In the genomic region with DNA sequence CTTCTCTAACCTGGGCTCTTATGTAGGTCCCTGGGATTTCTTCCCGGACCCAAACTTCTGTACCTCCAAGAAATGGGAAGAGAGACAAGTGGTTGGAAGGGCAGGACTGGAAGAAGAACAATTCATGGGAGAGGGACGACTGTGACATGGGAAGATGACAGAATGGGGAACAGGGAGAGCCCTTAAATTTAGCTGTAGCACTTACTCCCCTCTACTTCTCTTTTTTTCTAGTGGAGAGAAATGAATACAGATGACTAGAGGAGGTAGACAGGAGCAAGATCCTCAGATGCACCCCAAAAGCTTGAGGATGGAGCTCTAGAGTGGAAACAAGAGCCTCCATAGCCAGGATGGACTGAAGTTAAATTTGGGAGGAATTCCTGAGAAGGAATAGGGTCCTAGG, we compare ENCODE assay signal across 10 cellular contexts. TPM values are rescaled to one million over a fixed set of nuclear protein-coding genes. Genes with fewer than 3 reads are reported as not detected.
DNase-seq lines count a peak whose midpoint lies in the region; ATAC-seq and TF ChIP-seq lines count a peak whose summit lies in the region.
"Had no signal": no experiment of that assay in that cellular context is flagged by ENCODE, and none has a peak within 500 bp of the region (broad histone marks: within the 10 kb centered on the region; RNA-seq: fewer than 3 reads in every experiment).

No MANE protein-coding gene starts in this region.

- H3K4me1 ChIP-seq in thoracic aorta (ENCODE audit: control insufficient read depth in 1 of 2, low read depth in 2 of 2) = peaks cover 26 to 45% of the 10 kb centered on the region in 2 donors

- peak overlapping the region; percentile 83 for H3K9ac ChIP-seq in SU-DHL-6 (ENCODE audit: low read length)

- H3K9me3 Mint-ChIP-seq in activated naive CD4-positive, alpha-beta T cell treated with anti-CD3 and anti-CD28 coated beads for 36 hours = no peaks in the 10 kb centered on the region
- H3K9me3 Mint-ChIP-seq in immature natural killer cell = no peaks in the 10 kb centered on the region

- H3K36me3 ChIP-seq in SU-DHL-6 (ENCODE audit: low read length) (no peaks in the 10 kb centered on the region), thoracic aorta (no peaks in the 10 kb centered on the region)
- H3K36me3 ChIP-seq: cardiac muscle cell had no signal

- ATAC-seq in thoracic aorta (ENCODE audit: insufficient number of reproducible peaks, low FRiP score, low read depth) (no peak), GM19035 (IDR thresholded peaks at IDR 0.05; ENCODE audit: unreplicated experiment) (no peak)

- H3K9me2 ChIP-seq in SU-DHL-6 (replicated peaks; ENCODE audit: insufficient read depth, low read length) = no peaks in the 10 kb centered on the region

- CTCF ChIA-PET in activated naive CD4-positive, alpha-beta T cell treated with anti-CD3 and anti-CD28 coated beads for 36 hours (lab: Charles Lee) = interaction anchor here (0.6 to 23.9 kb wide), 7 partner anchors 13 to 260 kb away, joined by 3 to 573 read pairs (median 4); partner anchors contain the start of gene STIM1

- H3K27me3 Mint-ChIP-seq in activated naive CD4-positive, alpha-beta T cell treated with anti-CD3 and anti-CD28 coated beads for 36 hours (ENCODE audit: low read depth) = no peaks in the 10 kb centered on the region
- peaks cover 21 to 26% (median 22%) of the 10 kb centered on the region in 3 donors for H3K27me3 Mint-ChIP-seq in immature natural killer cell (ENCODE audit: low read depth in 3 of 3)

- no peaks in the 10 kb centered on the region for H3K9me3 ChIP-seq in SU-DHL-6 (ENCODE audit: insufficient read depth, low read length)
- no peaks in the 10 kb centered on the region for H3K9me3 ChIP-seq in thoracic aorta

- H3K4me3 ChIP-seq in SU-DHL-6 (ENCODE audit: insufficient read depth, low read length, poor library complexity, severe bottlenecking) (no peak overlapping the region), thoracic aorta (peak overlapping the region; percentile 96)
- H3K4me3 ChIP-seq: cardiac muscle cell had no signal

- no peak for TF ChIP-seq CTCF in SU-DHL-6 (IDR thresholded peaks at IDR 0.05; ENCODE audit: insufficient read depth, low read length, poor library complexity, severe bottlenecking)
- no peak for TF ChIP-seq CTCF in thoracic aorta (IDR thresholded peaks at IDR 0.05)

- H3K27ac ChIP-seq in SU-DHL-6 (ENCODE audit: low read depth, low read length) (peak overlapping the region; percentile 91), thoracic aorta (peak overlapping the region in 1 of 2 donors; percentile 22)
- H3K27ac ChIP-seq: cardiac muscle cell had no signal

- no peaks in the 10 kb centered on the region; the same call in 1 of the 2 replicates for H4K20me1 ChIP-seq in SU-DHL-6 (ENCODE audit: low read depth, low read length)

- H3K27me3 ChIP-seq in SU-DHL-6 (ENCODE audit: low read length) (no peaks in the 10 kb centered on the region), thoracic aorta (replicated peaks; ENCODE audit: insufficient read depth) (no peaks in the 10 kb centered on the region)
- H3K27me3 ChIP-seq: cardiac muscle cell had no signal

- peaks cover 70% of the 10 kb centered on the region for H3K79me2 ChIP-seq in SU-DHL-6 (ENCODE audit: insufficient read depth, low read length)

- no peak for DNase-seq in activated naive CD4-positive, alpha-beta T cell treated with anti-CD3 and anti-CD28 coated beads for 36 hours
- DNase-seq in activated naive CD4-positive, alpha-beta T cell (lab: John Stamatoyannopoulos, UW) = no peak
- DNase-seq in immature natural killer cell (no peak), thoracic aorta (ENCODE audit: low spot score) (no peak), putamen (ENCODE audit: low spot score) (no peak)
- no peak for DNase-seq in effector CD8-positive, alpha-beta T cell (lab: John Stamatoyannopoulos, UW)
- DNase-seq: NCI-H187 treated with DMSO at 0.1 percent for 48 hours had no signal

- peak overlapping the region; percentile 86 for H3K27ac Mint-ChIP-seq in activated naive CD4-positive, alpha-beta T cell treated with anti-CD3 and anti-CD28 coated beads for 36 hours
- peak overlapping the region; percentile 92 to 98 (median 95) for H3K27ac Mint-ChIP-seq in immature natural killer cell

- H3F3A ChIP-seq in SU-DHL-6 (ENCODE audit: insufficient read depth) = peaks cover 14% of the 10 kb centered on the region

- H3K36me3 Mint-ChIP-seq in activated naive CD4-positive, alpha-beta T cell treated with anti-CD3 and anti-CD28 coated beads for 36 hours (ENCODE audit: low read depth) = peaks cover 49% of the 10 kb centered on the region
- peaks cover 7 to 10% (median 9%) of the 10 kb centered on the region in 3 donors for H3K36me3 Mint-ChIP-seq in immature natural killer cell

- peak overlapping the region; percentile 82 for H3K4me2 ChIP-seq in SU-DHL-6 (ENCODE audit: low read depth, low read length, poor library complexity, severe bottlenecking)

- peaks cover 62% of the 10 kb centered on the region for H3K4me1 Mint-ChIP-seq in activated naive CD4-positive, alpha-beta T cell treated with anti-CD3 and anti-CD28 coated beads for 36 hours (ENCODE audit: low read depth)
- H3K4me1 Mint-ChIP-seq in immature natural killer cell = peaks cover 77% of the 10 kb centered on the region in 2 donors

- H3K4me3 Mint-ChIP-seq in activated naive CD4-positive, alpha-beta T cell treated with anti-CD3 and anti-CD28 coated beads for 36 hours = peak overlapping the region; percentile 85
- peak overlapping the region; percentile 88 to 97 (median 92) for H3K4me3 Mint-ChIP-seq in immature natural killer cell

- no peak overlapping the region for H2AFZ ChIP-seq in SU-DHL-6 (ENCODE audit: low read depth, low read length, severe bottlenecking)

- intact Hi-C loops in activated naive CD4-positive, alpha-beta T cell treated with anti-CD3 and anti-CD28 coated beads for 36 hours (cut with micrococcal nuclease) = no loop called here

RNA-seq across cellular contexts. Expression of gene RHOG, which starts 2.3 kb away (rescaled TPM):
- 100 to 1,000 TPM; 142 TPM for total RNA-seq in activated naive CD4-positive, alpha-beta T cell treated with anti-CD3 and anti-CD28 coated beads for 36 hours
- 100 to 1,000 TPM; 167 to 292 (median 199) TPM for polyA plus RNA-seq in immature natural killer cell
- 10 to 100 TPM; 49.4 to 69.7 TPM for total RNA-seq in thoracic aorta

RNA-seq across cellular contexts. Expression of gene STIM1, which starts 17.0 kb away (rescaled TPM):
- total RNA-seq in activated naive CD4-positive, alpha-beta T cell treated with anti-CD3 and anti-CD28 coated beads for 36 hours = 10 to 100 TPM; 62.9 to 68.5 TPM
- polyA plus RNA-seq in immature natural killer cell = 10 to 100 TPM; 28.7 to 53.1 (median 45.5) TPM
- 10 to 100 TPM; 53.8 to 63.0 TPM for total RNA-seq in thoracic aorta

RNA-seq across cellular contexts. Expression of gene PGAP2, which starts 30.1 kb away (rescaled TPM):
- total RNA-seq in activated naive CD4-positive, alpha-beta T cell treated with anti-CD3 and anti-CD28 coated beads for 36 hours = 10 to 100 TPM; 38.9 to 40.8 TPM
- polyA plus RNA-seq in immature natural killer cell = 10 to 100 TPM in 2 of 3 donors, not detected in 1; 10.7 to 16.1 TPM
- 10 to 100 TPM in 1 of 2 donors, 1 to 10 TPM in 1; 4.4 to 22.5 TPM for total RNA-seq in thoracic aorta

RNA-seq across cellular contexts. Expression of gene NUP98, which starts 41.1 kb away (rescaled TPM):
- 10 to 100 TPM; 90.8 to 97.6 TPM for total RNA-seq in activated naive CD4-positive, alpha-beta T cell treated with anti-CD3 and anti-CD28 coated beads for 36 hours
- polyA plus RNA-seq in immature natural killer cell = 10 to 100 TPM; 16.2 to 38.1 (median 20.5) TPM
- total RNA-seq in thoracic aorta = 100 to 1,000 TPM; 135 to 216 TPM
